Comparison of ENCODE assay signal across 1 cellular context in the genomic region with DNA sequence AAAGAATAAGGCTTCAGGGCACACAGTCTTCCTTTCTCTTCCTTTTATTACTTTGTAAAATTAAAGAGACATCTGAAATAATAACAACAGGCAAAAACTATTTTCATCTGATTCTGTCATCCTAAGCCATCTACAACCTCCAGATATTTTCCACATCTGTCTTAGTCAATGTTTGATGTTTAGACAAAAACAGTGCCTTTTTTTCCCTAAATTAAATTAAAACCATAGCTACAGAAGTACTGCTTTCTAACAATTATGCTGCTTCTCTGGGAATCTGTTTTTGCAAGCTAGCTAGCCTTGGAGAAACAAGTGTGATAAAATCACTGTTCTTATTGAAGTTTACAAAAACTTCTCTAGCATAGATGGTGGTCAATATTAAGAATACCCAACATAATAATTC.
TF ChIP-seq lines count a peak whose summit lies in the region.

No MANE protein-coding gene starts in this region.

TF ChIP-seq in GM23338, 12 proteins besides CTCF, POLR2A, EP300 and RAD21 (continued from another document):
- TF ChIP-seq EZH2 (IDR thresholded peaks at IDR 0.05; ENCODE audit: low read depth, unreplicated experiment) (no peak), ZNF114 (CRISPR knock-in tag; IDR thresholded peaks at IDR 0.05) (no peak), EZH2phosphoT487 (IDR thresholded peaks at IDR 0.05; ENCODE audit: unreplicated experiment) (no peak)
TF ChIP-seq in GM23338: peak in this region for 0.
